In the genomic region with DNA sequence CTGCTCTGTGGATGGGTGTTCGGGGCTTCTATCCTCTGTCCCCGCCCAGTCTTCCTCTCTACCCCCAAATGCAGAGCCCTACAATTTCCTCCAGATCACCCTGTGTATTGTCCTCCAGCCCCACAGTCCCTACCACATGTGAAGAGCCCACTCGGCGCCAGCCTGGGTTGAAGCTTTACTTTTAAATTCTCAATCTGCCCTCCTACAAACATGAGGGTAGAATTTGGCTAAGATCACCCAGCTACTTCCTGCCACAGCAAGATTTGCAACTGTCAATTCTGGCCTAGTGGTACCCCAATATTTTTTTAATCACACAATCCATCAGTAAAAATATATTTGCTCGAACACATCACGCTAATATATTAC, we compare ENCODE assay signal across 10 cellular contexts. TPM values are rescaled to one million over a fixed set of nuclear protein-coding genes. Genes with fewer than 3 reads are reported as not detected.
A peak's percentile ranks its signal among the peaks of the same experiment; 100 is the strongest.
DNase-seq lines count a peak whose midpoint lies in the region; ATAC-seq and TF ChIP-seq lines count a peak whose summit lies in the region.
"Had no signal": no experiment of that assay in that cellular context is flagged by ENCODE, and none has a peak within 500 bp of the region (broad histone marks: within the 10 kb centered on the region; RNA-seq: fewer than 3 reads in every experiment).

No MANE protein-coding gene starts in this region.

- peaks cover 43% of the 10 kb centered on the region for H3K36me3 ChIP-seq in neutrophil

- ATAC-seq in CD4-positive, alpha-beta T cell (ENCODE audit: poor library complexity) = no peak
- no peak for ATAC-seq in HG03135 (IDR thresholded peaks at IDR 0.05; ENCODE audit: unreplicated experiment)

- no peaks in the 10 kb centered on the region for H3K27me3 ChIP-seq in CD4-positive, alpha-beta T cell (ENCODE audit: control insufficient read depth, insufficient read depth, low read length)
- H3K27me3 ChIP-seq in neutrophil = no peaks in the 10 kb centered on the region

- H3K4me3 ChIP-seq in neutrophil (ENCODE audit: low read depth in 1 of 2, low read length in 1 of 2) = peak overlapping the region; percentile 77 to 80

- no peaks in the 10 kb centered on the region for H3K27me3 Mint-ChIP-seq in CD4-positive, alpha-beta T cell
- H3K27me3 Mint-ChIP-seq in IgD-negative memory B cell = peaks cover under 1% of the 10 kb centered on the region
- H3K27me3 Mint-ChIP-seq in chondrocyte (ENCODE audit: low read depth) = no peaks in the 10 kb centered on the region

- intact Hi-C loops in CD4-positive, alpha-beta T cell (cut with DNase I, micrococcal nuclease) = loop anchor here (1.0 to 10.0 kb wide), 3 partner anchors 11 to 541 kb away; no protein-coding TSS in a partner anchor
- intact Hi-C loops in head of caudate nucleus (cut with DNase I) = no loop called here

- H3K9me3 ChIP-seq in CD4-positive, alpha-beta T cell (ENCODE audit: control insufficient read depth, low read length) = no peaks in the 10 kb centered on the region
- no peaks in the 10 kb centered on the region for H3K9me3 ChIP-seq in neutrophil

- peaks cover 80 to 100% of the 10 kb centered on the region in 2 experiments for H3K4me1 ChIP-seq in neutrophil (ENCODE audit: control insufficient read depth in 1 of 2, insufficient read depth in 1 of 2, low read depth in 1 of 2, low read length in 1 of 2)

- CTCF ChIA-PET in CD4-positive, alpha-beta T cell (lab: Charles Lee) = interaction anchor here (1.0 to 6.7 kb wide), 6 partner anchors 11 to 298 kb away, joined by 3 to 56 read pairs (median 15); partner anchors contain the start of gene TEX48

- peak overlapping the region; percentile 97 for H3K27ac ChIP-seq in CD4-positive, alpha-beta T cell (ENCODE audit: low read depth, low read length)
- peak overlapping the region; percentile 98 for H3K27ac ChIP-seq in neutrophil

- H3K9me3 Mint-ChIP-seq in CD4-positive, alpha-beta T cell = no peaks in the 10 kb centered on the region
- H3K9me3 Mint-ChIP-seq in IgD-negative memory B cell (no peaks in the 10 kb centered on the region), chondrocyte (ENCODE audit: low read depth) (no peaks in the 10 kb centered on the region)

- peaks cover 93% of the 10 kb centered on the region for H3K36me3 Mint-ChIP-seq in CD4-positive, alpha-beta T cell (ENCODE audit: low read depth)
- H3K36me3 Mint-ChIP-seq in IgD-negative memory B cell = peaks cover 6% of the 10 kb centered on the region
- H3K36me3 Mint-ChIP-seq in chondrocyte (ENCODE audit: low read depth) = peaks cover 5% of the 10 kb centered on the region

- DNase-seq in CD4-positive, alpha-beta T cell = no peak
- DNase-seq in chondrocyte (ENCODE audit: low spot score) (no peak), NCI-H2171 treated with DMSO at 0.1 percent for 48 hours (lab: John Stamatoyannopoulos, UW) (no peak), NCI-H1436 (lab: John Stamatoyannopoulos, UW) (no peak), head of caudate nucleus (no peak)
- DNase-seq: amniotic stem cell had no signal

- peak overlapping the region; percentile 95 for H3K4me3 Mint-ChIP-seq in CD4-positive, alpha-beta T cell
- H3K4me3 Mint-ChIP-seq in IgD-negative memory B cell = peak overlapping the region; percentile 98 to 100 (median 99)
- H3K4me3 Mint-ChIP-seq in chondrocyte (ENCODE audit: unreplicated experiment) = peak overlapping the region; percentile 62

- POLR2A ChIA-PET in CD4-positive, alpha-beta T cell (lab: Charles Lee) = interaction anchor here (0.8 to 10.0 kb wide), 5 partner anchors 11 to 121 kb away, joined by 3 to 477 read pairs (median 4); no protein-coding TSS in a partner anchor

- no peak for TF ChIP-seq CTCF in CD4-positive, alpha-beta T cell (IDR thresholded peaks at IDR 0.05)
- no peak for TF ChIP-seq CTCF in chondrocyte (IDR thresholded peaks at IDR 0.05)
- TF ChIP-seq CTCF in neutrophil (IDR thresholded peaks at IDR 0.05) = no peak

- H3K27ac Mint-ChIP-seq in CD4-positive, alpha-beta T cell = peak overlapping the region; percentile 98
- H3K27ac Mint-ChIP-seq in IgD-negative memory B cell (peak overlapping the region; percentile 95 to 99 (median 98)), chondrocyte (ENCODE audit: unreplicated experiment) (peak overlapping the region; percentile 94)

- H3K4me1 Mint-ChIP-seq in CD4-positive, alpha-beta T cell (ENCODE audit: low read depth) = peaks cover 78% of the 10 kb centered on the region
- peaks cover 33 to 58% (median 39%) of the 10 kb centered on the region in 3 donors for H3K4me1 Mint-ChIP-seq in IgD-negative memory B cell
- H3K4me1 Mint-ChIP-seq in chondrocyte (ENCODE audit: low read depth) = peaks cover 68% of the 10 kb centered on the region

RNA-seq across cellular contexts. Expression of gene AKNA, which starts 3.9 kb away (rescaled TPM):
- 100 to 1,000 TPM; 247 to 258 TPM for total RNA-seq in CD4-positive, alpha-beta T cell
- 25.4 TPM for polyA plus RNA-seq in IgD-negative memory B cell
- 19.1 to 43.1 TPM (median 43.0 TPM) in 3 replicates for total RNA-seq in chondrocyte

RNA-seq across cellular contexts. Expression of gene ORM2, which starts 54.2 kb away (rescaled TPM):
- total RNA-seq in CD4-positive, alpha-beta T cell = not detected
- not detected for polyA plus RNA-seq in IgD-negative memory B cell
- not detected in 3 replicates for total RNA-seq in chondrocyte
- total RNA-seq: LHCN-M2 had no signal
